Comparison of ENCODE assay signal across 17 cellular contexts in genomic region chr1:3270403-3271245, GRCh38.
A peak's percentile ranks its signal among the peaks of the same experiment; 100 is the strongest.
DNase-seq lines count a peak whose midpoint lies in the region; ATAC-seq and TF ChIP-seq lines count a peak whose summit lies in the region.
"Had no signal": no experiment of that assay in that cellular context is flagged by ENCODE, and none has a peak within 500 bp of the region (broad histone marks: within the 10 kb centered on the region; RNA-seq: fewer than 3 reads in every experiment).

No MANE protein-coding gene starts in this region.

- TF ChIP-seq CTCF in SK-N-SH (IDR thresholded peaks at IDR 0.05): no peak
- TF ChIP-seq CTCF in heart left ventricle (IDR thresholded peaks at IDR 0.05): no peak

- H3K4me2 ChIP-seq in SK-N-SH: no peak overlapping the region

- no peak overlapping the region for H3K27ac Mint-ChIP-seq in activated T-helper 17 cell treated with anti-CD3 and anti-CD28 coated beads, Interleukin-2, amount 50 U/mL, for 72 hours
- H3K27ac Mint-ChIP-seq: B cell had no signal

- H3K4me1 ChIP-seq in SK-N-SH (ENCODE audit: control insufficient read depth in 1 of 2, insufficient read depth in 2 of 2, low read depth in 1 of 2, low read length in 1 of 2) (no peaks in the 10 kb centered on the region), heart left ventricle (peaks cover 0 to 22% (median 5%) of the 10 kb centered on the region in 12 donors)

- H3F3A ChIP-seq in SK-N-SH (replicated peaks; ENCODE audit: insufficient read depth): no peaks in the 10 kb centered on the region

- no peaks in the 10 kb centered on the region for H3K9me3 ChIP-seq in SK-N-SH
- H3K9me3 ChIP-seq in heart left ventricle: no peaks in the 10 kb centered on the region

- no peaks in the 10 kb centered on the region for H3K4me1 Mint-ChIP-seq in activated T-helper 17 cell treated with anti-CD3 and anti-CD28 coated beads, Interleukin-2, amount 50 U/mL, for 72 hours
- H3K4me1 Mint-ChIP-seq: B cell; CD4-positive, alpha-beta memory T cell had no signal

- POLR2A ChIA-PET in SK-N-SH (lab: Yijun Ruan, JAX): no interaction called here

- no peak overlapping the region for H3K4me3 Mint-ChIP-seq in activated T-helper 17 cell treated with anti-CD3 and anti-CD28 coated beads, Interleukin-2, amount 50 U/mL, for 72 hours
- H3K4me3 Mint-ChIP-seq: B cell; CD4-positive, alpha-beta memory T cell had no signal

- H3K4me3 ChIP-seq in SK-N-SH (ENCODE audit: low read depth in 2 of 2, low read length in 1 of 2) (no peak overlapping the region), heart left ventricle (no peak overlapping the region)

- H3K79me2 ChIP-seq in SK-N-SH (ENCODE audit: insufficient read depth): no peaks in the 10 kb centered on the region

- CTCF ChIA-PET in SK-N-SH (lab: Yijun Ruan, JAX): no interaction called here

- 16% methylated on average over 20 of the region's 27 CpGs for WGBS in SK-N-SH (ENCODE audit: low lambda C conversion rate)
- WGBS in heart left ventricle, 4 donors: 60 to 66% (median 64%) methylated on average over 26 to 27 of the region's 27 CpGs

- H3K9me2 ChIP-seq in SK-N-SH: no peaks in the 10 kb centered on the region

- H3K36me3 ChIP-seq in SK-N-SH (replicated peaks in 1 of 2; ENCODE audit: control insufficient read depth in 1 of 2, insufficient read depth in 2 of 2, low read length in 1 of 2) (no peaks in the 10 kb centered on the region), heart left ventricle (no peaks in the 10 kb centered on the region)

- H3K27ac ChIP-seq in SK-N-SH (ENCODE audit: low read depth in 2 of 2, low read length in 1 of 2) (no peak overlapping the region), heart left ventricle (no peak overlapping the region)
- H3K27ac ChIP-seq: 22Rv1 had no signal

- H3K9ac ChIP-seq in SK-N-SH: no peak overlapping the region

- ATAC-seq in SK-N-SH treated with all-trans-retinoic acid at 6 μM for 48 hours (peak; percentile 49), heart left ventricle (peak in 3 of 4 donors; percentile 10 to 32 (median 31)), sciatic nerve (peak; percentile 40), HG03439 (IDR thresholded peaks at IDR 0.05; ENCODE audit: unreplicated experiment) (no peak), HG03460 (IDR thresholded peaks at IDR 0.05; ENCODE audit: unreplicated experiment) (no peak), GM21423 (IDR thresholded peaks at IDR 0.05; ENCODE audit: unreplicated experiment) (no peak)
- peak; percentile 26 for ATAC-seq in activated T-helper 17 cell treated with anti-CD3 and anti-CD28 coated beads, Interleukin-2, amount 50 U/mL, for 72 hours (replicated peaks)

- H3K27me3 ChIP-seq in SK-N-SH (ENCODE audit: insufficient read depth) (peaks cover 19% of the 10 kb centered on the region; the same call in 1 of the 2 replicates), heart left ventricle (no peaks in the 10 kb centered on the region)

- DNase-seq in SK-N-SH: no peak
- no peak for DNase-seq in heart left ventricle
- no peak for DNase-seq in sciatic nerve (ENCODE audit: low spot score)
- DNase-seq: CD4-positive, alpha-beta memory T cell; KG1; NCI-H1417 treated with DMSO at 0.1 percent for 48 hours; NCI-H2029; NCI-H2171 treated with DMSO at 0.1 percent for 48 hours; NCI-H446 treated with DMSO at 0.1 percent for 48 hours; NK-92 treated with Interleukin-12 subunit alpha and Interleukin-12 subunit beta, amount 100 ng/mL, for 24 hours had no signal

- H4K20me1 ChIP-seq in SK-N-SH (ENCODE audit: insufficient read depth): no peaks in the 10 kb centered on the region

- TF ChIP-seq EP300 in SK-N-SH (IDR thresholded peaks at IDR 0.05; ENCODE audit: borderline replicate concordance in 1 of 2, low read depth in 1 of 2, low read length in 1 of 2): no peak

- peaks cover 4% of the 10 kb centered on the region for H3K27me3 Mint-ChIP-seq in activated T-helper 17 cell treated with anti-CD3 and anti-CD28 coated beads, Interleukin-2, amount 50 U/mL, for 72 hours
- H3K27me3 Mint-ChIP-seq: B cell had no signal

- no peak for TF ChIP-seq RAD21 in SK-N-SH (IDR thresholded peaks at IDR 0.05; ENCODE audit: low read length)

- no peak overlapping the region for H2AFZ ChIP-seq in SK-N-SH (ENCODE audit: low read depth)

- no peaks in the 10 kb centered on the region for H3K36me3 Mint-ChIP-seq in activated T-helper 17 cell treated with anti-CD3 and anti-CD28 coated beads, Interleukin-2, amount 50 U/mL, for 72 hours (ENCODE audit: low read depth)
- H3K36me3 Mint-ChIP-seq: CD4-positive, alpha-beta memory T cell had no signal

- H3K9me3 Mint-ChIP-seq in activated T-helper 17 cell treated with anti-CD3 and anti-CD28 coated beads, Interleukin-2, amount 50 U/mL, for 72 hours: no peaks in the 10 kb centered on the region

- intact Hi-C loops in heart left ventricle (cut with DNase I) (loop anchor here in 1 of 10 donors (10.0 kb wide), 1 partner anchor 96 kb away; no protein-coding TSS in a partner anchor), sciatic nerve (cut with DNase I) (no loop called here)

- TF ChIP-seq POLR2A in heart left ventricle (IDR thresholded peaks at IDR 0.05): no peak

TF ChIP-seq in SK-N-SH treated with all-trans-retinoic acid at 6 μM for 48 hours, 23 proteins besides CTCF, POLR2A, EP300 and RAD21:
- TF ChIP-seq TOX (CRISPR knock-in tag; IDR thresholded peaks at IDR 0.05; ENCODE audit: borderline replicate concordance): no peak
- TF ChIP-seq ISL1 (CRISPR knock-in tag; IDR thresholded peaks at IDR 0.05): no peak
- no peak for TF ChIP-seq ESRRG (CRISPR knock-in tag; IDR thresholded peaks at IDR 0.05)
- no peak for TF ChIP-seq ZNF565 (CRISPR knock-in tag; conservative IDR thresholded peaks at IDR 0.05; ENCODE audit: low read depth)
- TF ChIP-seq ZNF8 (CRISPR knock-in tag; IDR thresholded peaks at IDR 0.05): no peak
- no peak for TF ChIP-seq POU6F1 (CRISPR knock-in tag; IDR thresholded peaks at IDR 0.05; ENCODE audit: borderline replicate concordance, low read depth)

TF ChIP-seq in SK-N-SH, 30 proteins besides CTCF, POLR2A, EP300 and RAD21:
- TF ChIP-seq MAX (IDR thresholded peaks at IDR 0.05; ENCODE audit: low read depth): no peak
- TF ChIP-seq CHD2 (IDR thresholded peaks at IDR 0.05; ENCODE audit: low read length, partially characterized antibody): no peak
- no peak for TF ChIP-seq MEF2A (IDR thresholded peaks at IDR 0.05; ENCODE audit: borderline replicate concordance, low read depth)
- TF ChIP-seq SIN3A (IDR thresholded peaks at IDR 0.05; ENCODE audit: borderline replicate concordance, low read depth, low read length): no peak
- no peak for TF ChIP-seq GABPA (IDR thresholded peaks at IDR 0.05; ENCODE audit: low read depth)
- TF ChIP-seq ELF1 (IDR thresholded peaks at IDR 0.05): no peak
- no peak for TF ChIP-seq FOXJ3 (CRISPR knock-in tag; IDR thresholded peaks at IDR 0.05)
- no peak for TF ChIP-seq RCOR1 (IDR thresholded peaks at IDR 0.05; ENCODE audit: low read length)
- no peak for TF ChIP-seq YY1 (IDR thresholded peaks at IDR 0.05; ENCODE audit: low read depth)
- TF ChIP-seq EZH2phosphoT487 (IDR thresholded peaks at IDR 0.05; ENCODE audit: borderline replicate concordance, low read depth): no peak
- TF ChIP-seq SMC3 (IDR thresholded peaks at IDR 0.05; ENCODE audit: low read depth, low read length): no peak
- TF ChIP-seq TAF1 (IDR thresholded peaks at IDR 0.05; ENCODE audit: borderline replicate concordance, low read depth, low read length): no peak
- no peak for TF ChIP-seq GATA2 (CRISPR knock-in tag; IDR thresholded peaks at IDR 0.05)
- TF ChIP-seq ZBTB33 (IDR thresholded peaks at IDR 0.05; ENCODE audit: borderline replicate concordance, low read depth): no peak
- no peak for TF ChIP-seq TEAD4 (IDR thresholded peaks at IDR 0.05; ENCODE audit: borderline replicate concordance, insufficient read depth)
- no peak for TF ChIP-seq IRF3 (IDR thresholded peaks at IDR 0.05; ENCODE audit: low read depth, low read length)
TF ChIP-seq in SK-N-SH: peak in this region for 0.

Comparison
In these comparisons a context has a peak if more than half of its experiments do, and no peak if none do; other contexts are left out.
1. ATAC-seq: peak in SK-N-SH treated with all-trans-retinoic acid at 6 μM for 48 hours (single experiment), activated T-helper 17 cell treated with anti-CD3 and anti-CD28 coated beads, Interleukin-2, amount 50 U/mL, for 72 hours (single experiment), heart left ventricle (3 of 4) and sciatic nerve (single experiment); none in HG03439 (single experiment), HG03460 (single experiment) and GM21423 (single experiment).